In the genomic region with DNA sequence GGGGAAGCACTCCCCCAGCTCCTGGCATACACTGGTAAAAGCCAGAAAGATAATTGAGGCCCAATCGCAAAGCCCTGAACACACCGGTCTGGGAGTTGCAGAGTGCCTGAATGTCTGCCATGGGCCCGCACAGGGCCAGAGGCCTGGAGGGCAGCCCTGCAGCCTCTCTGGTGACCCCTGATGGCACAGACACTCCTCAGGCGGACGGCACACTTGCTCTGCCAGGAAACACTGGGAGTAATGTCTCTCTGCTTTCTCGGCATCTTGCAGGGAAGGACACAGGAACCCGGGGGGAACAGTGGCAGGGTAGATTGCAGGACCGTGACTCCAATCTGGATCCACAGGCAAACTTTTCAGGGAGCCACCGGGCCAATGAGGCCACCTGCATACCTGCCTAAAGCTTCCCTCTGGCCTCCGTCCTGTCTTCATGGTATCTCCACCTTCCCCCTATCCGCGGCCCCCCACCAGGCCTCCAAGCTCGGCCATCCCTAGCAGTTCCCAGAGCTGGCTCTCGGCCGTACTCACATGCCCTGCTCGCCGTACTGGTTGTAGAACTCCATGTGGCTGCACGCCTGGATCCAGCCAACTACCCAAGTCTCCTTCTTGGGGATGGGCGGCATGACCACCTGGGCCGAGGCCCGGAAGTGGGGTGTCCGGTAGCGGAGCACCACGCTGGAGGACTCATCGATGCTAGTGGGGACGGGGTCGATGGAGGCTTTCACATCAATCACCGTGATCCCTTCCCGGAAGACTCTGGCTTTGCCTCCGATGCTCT, we compare ENCODE assay signal across 8 cellular contexts. TPM values are rescaled to one million over a fixed set of nuclear protein-coding genes. Genes with fewer than 3 reads are reported as not detected.
DNase-seq lines count a peak whose midpoint lies in the region; ATAC-seq and TF ChIP-seq lines count a peak whose summit lies in the region.

No MANE protein-coding gene starts in this region.

- no peaks in the 10 kb centered on the region for H3K36me3 Mint-ChIP-seq in activated naive CD4-positive, alpha-beta T cell treated with anti-CD3 and anti-CD28 coated beads, Interleukin-2, amount 50 U/mL, for 24 hours

- H3K4me1 Mint-ChIP-seq in activated naive CD4-positive, alpha-beta T cell treated with anti-CD3 and anti-CD28 coated beads, Interleukin-2, amount 50 U/mL, for 24 hours: peaks cover 36% of the 10 kb centered on the region

- no peak for ATAC-seq in lung (ENCODE audit: insufficient read depth, low FRiP score)
- no peak for ATAC-seq in GM21447 (IDR thresholded peaks at IDR 0.05; ENCODE audit: unreplicated experiment)
- no peak for ATAC-seq in GM19328 (IDR thresholded peaks at IDR 0.05; ENCODE audit: unreplicated experiment)

- TF ChIP-seq CTCF in lung (IDR thresholded peaks at IDR 0.05; ENCODE audit: control extremely low read depth, extremely low read depth): no peak

- H3K9me3 Mint-ChIP-seq in activated naive CD4-positive, alpha-beta T cell treated with anti-CD3 and anti-CD28 coated beads, Interleukin-2, amount 50 U/mL, for 24 hours: no peaks in the 10 kb centered on the region

- peak overlapping the region; percentile 78 to 95 for H3K27ac ChIP-seq in lung (ENCODE audit: low read depth in 1 of 2, low read length in 1 of 2)

- H3K9me3 ChIP-seq in lung (ENCODE audit: control insufficient read depth in 2 of 2, insufficient read depth in 1 of 2, low read length in 1 of 2): no peaks in the 10 kb centered on the region

- peak overlapping the region; percentile 67 for H3K4me3 ChIP-seq in lung

- intact Hi-C loops in head of caudate nucleus (cut with DNase I): no loop called here

- 18 to 42% methylated on average over 30 of the region's 30 CpGs for WGBS in lung, 2 donors

- H3K4me1 ChIP-seq in lung (ENCODE audit: control insufficient read depth in 2 of 2, insufficient read depth in 2 of 2, low read length in 2 of 2): peaks cover 11% of the 10 kb centered on the region in 2 donors

- no peaks in the 10 kb centered on the region for H3K36me3 ChIP-seq in lung (ENCODE audit: control insufficient read depth in 2 of 2, insufficient read depth in 2 of 2, low read length in 2 of 2)

- no peaks in the 10 kb centered on the region for H3K27me3 ChIP-seq in lung (ENCODE audit: control insufficient read depth, insufficient read depth)

- peak; percentile 25 for DNase-seq in stimulated activated CD4-positive, alpha-beta T cell treated with anti-CD3 and anti-CD28 coated beads, Interleukin-4, amount 100 ng/mL, for 24 hours
- no peak for DNase-seq in stimulated activated CD4-positive, alpha-beta T cell treated with anti-CD3 and anti-CD28 coated beads, Interleukin-1b, Interleukin-23, amount 100 ng/mL, for 48 hours
- no peak for DNase-seq in lung (ENCODE audit: low spot score)
- no peak for DNase-seq in SKM-1 treated with dmso at 0.1 percent for 144 hours (lab: John Stamatoyannopoulos, UW; ENCODE audit: unreplicated experiment)
- DNase-seq in head of caudate nucleus: no peak

- H3K4me3 Mint-ChIP-seq in activated naive CD4-positive, alpha-beta T cell treated with anti-CD3 and anti-CD28 coated beads, Interleukin-2, amount 50 U/mL, for 24 hours: peak overlapping the region; percentile 100

- no peaks in the 10 kb centered on the region for H3K27me3 Mint-ChIP-seq in activated naive CD4-positive, alpha-beta T cell treated with anti-CD3 and anti-CD28 coated beads, Interleukin-2, amount 50 U/mL, for 24 hours

- H3K27ac Mint-ChIP-seq in activated naive CD4-positive, alpha-beta T cell treated with anti-CD3 and anti-CD28 coated beads, Interleukin-2, amount 50 U/mL, for 24 hours: peak overlapping the region; percentile 99

RNA-seq across cellular contexts. Expression of a gene that starts 0.8 kb away (rescaled TPM):
- total RNA-seq in lung: 10 to 100 TPM in 1 of 2 donors, 1 to 10 TPM in 1; 8.4 to 10.8 TPM
- 1 to 10 TPM; 5.4 to 7.2 TPM for polyA plus RNA-seq in lung

RNA-seq across cellular contexts. Expression of a gene that starts 14.0 kb away (rescaled TPM):
- total RNA-seq in lung: 1 to 10 TPM; 1.2 to 1.8 TPM
- polyA plus RNA-seq in lung: under 1 TPM; 0.79 to 0.90 TPM
